Comparison of ENCODE assay signal across 19 cellular contexts in the genomic region with DNA sequence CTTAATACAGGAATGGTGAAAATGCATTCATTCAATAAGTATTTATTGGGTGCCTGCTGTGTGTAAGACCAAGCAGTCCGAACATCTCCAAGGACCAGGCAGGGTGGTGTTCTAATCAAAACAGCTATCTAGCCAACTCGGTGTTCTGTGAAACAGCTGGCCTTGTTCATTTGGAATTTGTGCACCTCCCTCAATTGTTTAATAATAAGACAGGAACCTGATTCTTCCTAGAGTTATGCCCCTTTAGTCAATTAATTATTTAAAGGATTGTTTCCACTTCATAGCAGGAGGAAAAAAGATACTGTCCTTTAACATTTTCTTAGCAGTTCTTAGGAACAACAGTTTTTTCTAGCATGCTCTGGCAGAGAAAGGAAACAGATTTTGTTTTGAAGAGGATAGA. TPM values are rescaled to one million over a fixed set of nuclear protein-coding genes. Genes with fewer than 3 reads are reported as not detected.
DNase-seq lines count a peak whose midpoint lies in the region; ATAC-seq and TF ChIP-seq lines count a peak whose summit lies in the region.
"Had no signal": no experiment of that assay in that cellular context is flagged by ENCODE, and none has a peak within 500 bp of the region (broad histone marks: within the 10 kb centered on the region; RNA-seq: fewer than 3 reads in every experiment).

No MANE protein-coding gene starts in this region.

- ATAC-seq in heart left ventricle = peak in 3 of 4 donors; percentile 44 to 53 (median 51)
- no peak for ATAC-seq in left cardiac atrium
- ATAC-seq in GM23338 = no peak
- ATAC-seq: A549, HCT116, HepG2 had no signal

- H4K20me1 ChIP-seq in GM23338 (replicated peaks; ENCODE audit: insufficient read depth) = no peaks in the 10 kb centered on the region

- no peak for TF ChIP-seq POLR2A in heart left ventricle (IDR thresholded peaks at IDR 0.05)

- H3K27ac Mint-ChIP-seq in GM23338 (no peak overlapping the region), nephron (peak overlapping the region in 2 of 3 experiments; percentile 56 to 77)
- H3K27ac Mint-ChIP-seq: CD4-positive, alpha-beta T cell; HFFc6; IgD-negative memory B cell had no signal

- H3K4me3 Mint-ChIP-seq in GM23338 (no peak overlapping the region), nephron (no peak overlapping the region)
- H3K4me3 Mint-ChIP-seq: CD4-positive, alpha-beta T cell; HFFc6; IgD-negative memory B cell had no signal

- H3K27ac ChIP-seq in heart left ventricle = peak overlapping the region in 1 of 12 donors; percentile 58
- no peak overlapping the region for H3K27ac ChIP-seq in GM23338 (ENCODE audit: low read depth)
- H3K27ac ChIP-seq in subcutaneous abdominal adipose tissue (ENCODE audit: low read depth, low read length) = peak overlapping the region; percentile 16
- H3K27ac ChIP-seq: 22Rv1, A549, C4-2B had no signal

- H3K9ac ChIP-seq in subcutaneous abdominal adipose tissue (ENCODE audit: low read length in 5 of 5) = no peak overlapping the region

- H3K9me2 ChIP-seq in GM23338 (ENCODE audit: insufficient read depth) = no peaks in the 10 kb centered on the region

- intact Hi-C loops in heart left ventricle (cut with DNase I) (loop anchor here in 1 of 10 donors (5.0 kb wide), 1 partner anchor 34 kb away; no protein-coding TSS in a partner anchor), left cardiac atrium (cut with DNase I) (no loop called here)

- peaks cover 0 to 36% (median 20%) of the 10 kb centered on the region in 12 donors for H3K4me1 ChIP-seq in heart left ventricle
- peaks cover 3% of the 10 kb centered on the region for H3K4me1 ChIP-seq in GM23338 (ENCODE audit: insufficient read depth)
- H3K4me1 ChIP-seq in subcutaneous abdominal adipose tissue (ENCODE audit: control insufficient read depth in 5 of 5, insufficient read depth in 5 of 5, low read length in 5 of 5) = peaks cover 3 to 44% (median 7%) of the 10 kb centered on the region in 5 donors

- H3K36me3 ChIP-seq in heart left ventricle = no peaks in the 10 kb centered on the region
- no peaks in the 10 kb centered on the region for H3K36me3 ChIP-seq in GM23338 (ENCODE audit: insufficient read depth)
- H3K36me3 ChIP-seq in subcutaneous abdominal adipose tissue (ENCODE audit: control insufficient read depth in 5 of 5, insufficient read depth in 5 of 5, low read length in 5 of 5) = no peaks in the 10 kb centered on the region

- no peak overlapping the region for H3K4me3 ChIP-seq in heart left ventricle
- no peak overlapping the region for H3K4me3 ChIP-seq in GM23338
- H3K4me3 ChIP-seq in subcutaneous abdominal adipose tissue (ENCODE audit: low read depth in 1 of 5, low read length in 5 of 5) = no peak overlapping the region
- H3K4me3 ChIP-seq: A549 had no signal

- DNase-seq in heart left ventricle (no peak), left cardiac atrium (no peak), GM23338 (ENCODE audit: low spot score) (no peak), NCI-H446 (lab: John Stamatoyannopoulos, UW) (no peak)
- no peak for DNase-seq in activated CD4-positive, alpha-beta T cell treated with anti-CD3 and anti-CD28 coated beads, Interleukin-2, amount 50 U/mL, for 4 hours
- DNase-seq: AML-193; Caco-2; CD4-positive, alpha-beta T cell; GOT3; H7; HFFc6 had no signal

- peaks cover 4% of the 10 kb centered on the region; the same call in 2 of the 3 replicates for H3K4me1 Mint-ChIP-seq in GM23338
- H3K4me1 Mint-ChIP-seq in nephron = peaks cover 27% of the 10 kb centered on the region

- H3K79me2 ChIP-seq in GM23338 (replicated peaks; ENCODE audit: insufficient read depth) = no peaks in the 10 kb centered on the region

- H3K4me2 ChIP-seq in GM23338 = no peak overlapping the region
- H3K4me2 ChIP-seq: A549 had no signal

- H3F3A ChIP-seq in GM23338 (replicated peaks; ENCODE audit: low read depth) = no peaks in the 10 kb centered on the region

- H3K36me3 Mint-ChIP-seq in GM23338 (ENCODE audit: low read depth) (no peaks in the 10 kb centered on the region), nephron (ENCODE audit: low read depth) (no peaks in the 10 kb centered on the region)
- H3K36me3 Mint-ChIP-seq: IgD-negative memory B cell had no signal

- H3K9me3 Mint-ChIP-seq in GM23338 (no peaks in the 10 kb centered on the region), nephron (no peaks in the 10 kb centered on the region)
- H3K9me3 Mint-ChIP-seq: CD4-positive, alpha-beta T cell; HFFc6; IgD-negative memory B cell had no signal

- 0 out of 2 replicates have a peak overlapping the region, but pooled peaks have one; percentile 5 for H2AFZ ChIP-seq in GM23338

- TF ChIP-seq CTCF in heart left ventricle (IDR thresholded peaks at IDR 0.05) (no peak), GM23338 (conservative IDR thresholded peaks at IDR 0.05; ENCODE audit: low read depth in 2 of 2) (no peak), nephron (IDR thresholded peaks at IDR 0.05; ENCODE audit: unreplicated experiment in 3 of 3) (no peak)

- H3K27me3 Mint-ChIP-seq in GM23338 (ENCODE audit: insufficient read depth, low read depth, poor library complexity) (no peaks in the 10 kb centered on the region), nephron (ENCODE audit: low read depth) (peaks cover 10% of the 10 kb centered on the region)
- H3K27me3 Mint-ChIP-seq: CD4-positive, alpha-beta T cell had no signal

- WGBS in heart left ventricle, 4 donors = 53 to 69% (median 63%) methylated on average over 2 of the region's 2 CpGs

- H3K27me3 ChIP-seq in heart left ventricle (no peaks in the 10 kb centered on the region), GM23338 (ENCODE audit: insufficient read depth) (no peaks in the 10 kb centered on the region), subcutaneous abdominal adipose tissue (ENCODE audit: control insufficient read depth in 5 of 5, insufficient read depth in 4 of 5, low read length in 5 of 5) (no peaks in the 10 kb centered on the region)

- H3K9me3 ChIP-seq in heart left ventricle (no peaks in the 10 kb centered on the region), subcutaneous abdominal adipose tissue (ENCODE audit: control insufficient read depth in 5 of 5, low read length in 5 of 5) (no peaks in the 10 kb centered on the region)
- H3K9me3 ChIP-seq: A549, Caco-2 had no signal

TF ChIP-seq in GM23338, 12 proteins besides CTCF, POLR2A, EP300 and RAD21 (continues in another document):
- TF ChIP-seq JUNB (IDR thresholded peaks at IDR 0.05; ENCODE audit: unreplicated experiment) = no peak
- TF ChIP-seq, protein P1, sequence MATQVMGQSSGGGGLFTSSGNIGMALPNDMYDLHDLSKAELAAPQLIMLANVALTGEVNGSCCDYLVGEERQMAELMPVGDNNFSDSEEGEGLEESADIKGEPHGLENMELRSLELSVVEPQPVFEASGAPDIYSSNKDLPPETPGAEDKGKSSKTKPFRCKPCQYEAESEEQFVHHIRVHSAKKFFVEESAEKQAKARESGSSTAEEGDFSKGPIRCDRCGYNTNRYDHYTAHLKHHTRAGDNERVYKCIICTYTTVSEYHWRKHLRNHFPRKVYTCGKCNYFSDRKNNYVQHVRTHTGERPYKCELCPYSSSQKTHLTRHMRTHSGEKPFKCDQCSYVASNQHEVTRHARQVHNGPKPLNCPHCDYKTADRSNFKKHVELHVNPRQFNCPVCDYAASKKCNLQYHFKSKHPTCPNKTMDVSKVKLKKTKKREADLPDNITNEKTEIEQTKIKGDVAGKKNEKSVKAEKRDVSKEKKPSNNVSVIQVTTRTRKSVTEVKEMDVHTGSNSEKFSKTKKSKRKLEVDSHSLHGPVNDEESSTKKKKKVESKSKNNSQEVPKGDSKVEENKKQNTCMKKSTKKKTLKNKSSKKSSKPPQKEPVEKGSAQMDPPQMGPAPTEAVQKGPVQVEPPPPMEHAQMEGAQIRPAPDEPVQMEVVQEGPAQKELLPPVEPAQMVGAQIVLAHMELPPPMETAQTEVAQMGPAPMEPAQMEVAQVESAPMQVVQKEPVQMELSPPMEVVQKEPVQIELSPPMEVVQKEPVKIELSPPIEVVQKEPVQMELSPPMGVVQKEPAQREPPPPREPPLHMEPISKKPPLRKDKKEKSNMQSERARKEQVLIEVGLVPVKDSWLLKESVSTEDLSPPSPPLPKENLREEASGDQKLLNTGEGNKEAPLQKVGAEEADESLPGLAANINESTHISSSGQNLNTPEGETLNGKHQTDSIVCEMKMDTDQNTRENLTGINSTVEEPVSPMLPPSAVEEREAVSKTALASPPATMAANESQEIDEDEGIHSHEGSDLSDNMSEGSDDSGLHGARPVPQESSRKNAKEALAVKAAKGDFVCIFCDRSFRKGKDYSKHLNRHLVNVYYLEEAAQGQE (IDR thresholded peaks at IDR 0.05; ENCODE audit: unreplicated experiment) = no peak
- TF ChIP-seq EZH2phosphoT487 (IDR thresholded peaks at IDR 0.05; ENCODE audit: unreplicated experiment) = no peak
- TF ChIP-seq, protein P2, sequence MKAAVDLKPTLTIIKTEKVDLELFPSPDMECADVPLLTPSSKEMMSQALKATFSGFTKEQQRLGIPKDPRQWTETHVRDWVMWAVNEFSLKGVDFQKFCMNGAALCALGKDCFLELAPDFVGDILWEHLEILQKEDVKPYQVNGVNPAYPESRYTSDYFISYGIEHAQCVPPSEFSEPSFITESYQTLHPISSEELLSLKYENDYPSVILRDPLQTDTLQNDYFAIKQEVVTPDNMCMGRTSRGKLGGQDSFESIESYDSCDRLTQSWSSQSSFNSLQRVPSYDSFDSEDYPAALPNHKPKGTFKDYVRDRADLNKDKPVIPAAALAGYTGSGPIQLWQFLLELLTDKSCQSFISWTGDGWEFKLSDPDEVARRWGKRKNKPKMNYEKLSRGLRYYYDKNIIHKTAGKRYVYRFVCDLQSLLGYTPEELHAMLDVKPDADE (IDR thresholded peaks at IDR 0.05) = no peak
- TF ChIP-seq NANOG (IDR thresholded peaks at IDR 0.05; ENCODE audit: borderline replicate concordance) = no peak
- TF ChIP-seq EZH2 (IDR thresholded peaks at IDR 0.05; ENCODE audit: low read depth, unreplicated experiment) = no peak
- no peak for TF ChIP-seq ZNF114 (CRISPR knock-in tag; IDR thresholded peaks at IDR 0.05)
- no peak for TF ChIP-seq CREB1 (CRISPR knock-in tag; IDR thresholded peaks at IDR 0.05; ENCODE audit: low read depth)
- TF ChIP-seq ZNF331 (CRISPR knock-in tag; IDR thresholded peaks at IDR 0.05; ENCODE audit: low read depth) = no peak
- no peak for TF ChIP-seq POLR2AphosphoS5 (IDR thresholded peaks at IDR 0.05; ENCODE audit: low read depth)

RNA-seq across cellular contexts. Expression of a gene that starts 30.4 kb away (rescaled TPM):
- 100 to 1,000 TPM in 7 of 9 donors, 10 to 100 TPM in 2; 55.5 to 403 (median 156) TPM for total RNA-seq in heart left ventricle
- 100 to 1,000 TPM; 258 to 387 TPM for polyA plus RNA-seq in heart left ventricle
- total RNA-seq in left cardiac atrium = 100 to 1,000 TPM; 313 to 335 TPM
- total RNA-seq in GM23338 (2014; rRNA removed; shearing (Covaris generic)) = 25.6 and 35.9 TPM in 2 replicates
- polyA plus RNA-seq in GM23338 (2016; fragmentation: Nextera tagmentation; extraction: Ambion mirVana) = 634 and 677 TPM in 2 replicates

RNA-seq across cellular contexts. Expression of a gene that starts 54.0 kb away (rescaled TPM):
- total RNA-seq in heart left ventricle = 10 to 100 TPM; 14.2 to 17.0 (median 15.0) TPM
- polyA plus RNA-seq in heart left ventricle = 10 to 100 TPM; 14.8 to 25.5 TPM
- total RNA-seq in left cardiac atrium = 10 to 100 TPM; 14.7 to 17.6 TPM
- total RNA-seq in GM23338 (2014; rRNA removed; shearing (Covaris generic)) = 10.3 and 13.4 TPM in 2 replicates
- polyA plus RNA-seq in GM23338 (2016; fragmentation: Nextera tagmentation; extraction: Ambion mirVana) = 19.5 and 20.4 TPM in 2 replicates

Comparison
In these comparisons a context has a peak if more than half of its experiments do, and no peak if none do; other contexts are left out.
1. ATAC-seq: peak in heart left ventricle (3 of 4); none in left cardiac atrium (0 of 2) and GM23338 (single experiment).